7 cellular contexts compared by ENCODE assay signal in genomic region chr3:37996785-37997301, GRCh38. TPM values are rescaled to one million over a fixed set of nuclear protein-coding genes. Genes with fewer than 3 reads are reported as not detected.
DNase-seq lines count a peak whose midpoint lies in the region; ATAC-seq, FAIRE-seq and TF ChIP-seq lines count a peak whose summit lies in the region.

No MANE protein-coding gene starts in this region.

- H3K36me3 ChIP-seq in astrocyte (ENCODE audit: insufficient read depth, low read length), result no peaks in the 10 kb centered on the region

- peaks cover 28% of the 10 kb centered on the region for H3K27me3 Mint-ChIP-seq in astrocyte (ENCODE audit: low read depth, unreplicated experiment)

- H3K9me3 Mint-ChIP-seq in astrocyte (ENCODE audit: unreplicated experiment), result peaks cover 2% of the 10 kb centered on the region

- peak; percentile 57 for ATAC-seq in HG02610 (IDR thresholded peaks at IDR 0.05; ENCODE audit: unreplicated experiment)

- H3K4me3 Mint-ChIP-seq in astrocyte (ENCODE audit: unreplicated experiment), result peak overlapping the region; percentile 16

- peak; percentile 23 for FAIRE-seq in astrocyte (lab: Jason Lieb, UNC)

- no peaks in the 10 kb centered on the region for H3K36me3 Mint-ChIP-seq in astrocyte (ENCODE audit: low read depth, unreplicated experiment)

- H3K79me2 ChIP-seq in astrocyte (ENCODE audit: insufficient read depth, low read length), result no peaks in the 10 kb centered on the region

- no peak overlapping the region for H3K4me2 ChIP-seq in astrocyte (ENCODE audit: low read length)

- TF ChIP-seq CTCF in GM13977 (IDR thresholded peaks at IDR 0.05; ENCODE audit: extremely low read depth, insufficient read depth, missing control alignments) (peak; percentile 83), astrocyte (IDR thresholded peaks at IDR 0.05; ENCODE audit: insufficient read depth, low read depth, low read length) (peak; percentile 96)

- peaks cover 1% of the 10 kb centered on the region for H3K4me1 Mint-ChIP-seq in astrocyte (ENCODE audit: low read depth, unreplicated experiment)

- no peaks in the 10 kb centered on the region for H4K20me1 ChIP-seq in astrocyte (ENCODE audit: insufficient read depth, low read length)

- no peak overlapping the region for H3K9ac ChIP-seq in astrocyte (ENCODE audit: low read length)

- DNase-seq in GM13977 (ENCODE audit: low spot score) (peak; percentile 85), NCI-H1048 (lab: John Stamatoyannopoulos, UW) (peak; percentile 57), T-helper 22 cell (ENCODE audit: low read depth) (peak; percentile 56), astrocyte (ENCODE audit: low read depth) (peak; percentile 57), iPS-NIHi11 (ENCODE audit: low spot score) (peak; percentile 76)
- peak; percentile 69 to 89 (median 81) for DNase-seq in stimulated activated CD4-positive, alpha-beta T cell treated with anti-CD3 and anti-CD28 coated beads, Interleukin-12 subunit alpha, Interleukin-12 subunit beta, amount 100 ng/mL, for 48 hours (ENCODE audit: low read depth in 2 of 3, low spot score in 1 of 3)

- H3K9me3 ChIP-seq in astrocyte (ENCODE audit: insufficient read depth, low read depth, low read length), result no peaks in the 10 kb centered on the region

- H3K4me3 ChIP-seq in astrocyte (ENCODE audit: insufficient read depth, low read depth, low read length), result no peak overlapping the region

- H2AFZ ChIP-seq in astrocyte (ENCODE audit: low read depth, low read length), result no peak overlapping the region

- peaks cover 12% of the 10 kb centered on the region for H3K4me1 ChIP-seq in astrocyte (ENCODE audit: insufficient read depth, low read length)

- peak overlapping the region; percentile 48 for H3K27ac Mint-ChIP-seq in astrocyte (ENCODE audit: unreplicated experiment)

- H3K27me3 ChIP-seq in astrocyte (ENCODE audit: insufficient read depth, low read length), result peaks cover 5% of the 10 kb centered on the region

- no peak overlapping the region for H3K27ac ChIP-seq in astrocyte (ENCODE audit: low read depth, low read length)

- in situ Hi-C loops in GM13977 (cut with MboI; ENCODE audit: low pct_unique_long_range_greater_than_20kb, low sequenced_read_pairs, unreplicated experiment), result no loop called here

RNA-seq across cellular contexts. Expression of gene VILL, which starts 6.3 kb away (rescaled TPM):
- 1.0 and 1.5 TPM in 2 replicates for total RNA-seq in astrocyte

RNA-seq across cellular contexts. Expression of gene PLCD1, which starts 32.6 kb away (rescaled TPM):
- total RNA-seq in astrocyte, result 15.8 and 16.7 TPM in 2 replicates

RNA-seq across cellular contexts. Expression of gene DLEC1, which starts 42.2 kb away (rescaled TPM):
- total RNA-seq in astrocyte, result 0.19 and 0.54 TPM in 2 replicates
